Comparison of ENCODE assay signal across 14 cellular contexts in the genomic region with DNA sequence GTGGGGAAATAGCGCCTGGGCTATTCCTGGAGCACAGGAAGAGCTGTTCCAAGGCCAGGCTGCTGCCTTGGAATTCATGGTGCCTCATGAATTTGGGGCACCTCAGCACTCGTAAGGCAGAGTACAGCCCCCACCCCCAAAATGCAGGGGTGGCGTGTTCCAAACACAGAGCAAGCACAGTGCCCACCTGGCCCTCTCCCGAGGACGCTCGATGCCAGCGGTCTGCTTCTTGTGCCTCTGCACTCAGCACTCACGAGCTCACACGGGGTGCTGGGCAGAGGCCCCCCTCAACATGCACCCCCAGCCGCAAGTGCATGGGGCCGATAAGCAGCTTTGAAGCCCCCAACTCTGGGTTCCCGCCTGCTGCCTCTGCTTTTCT.
DNase-seq lines count a peak whose midpoint lies in the region; ATAC-seq, FAIRE-seq and TF ChIP-seq lines count a peak whose summit lies in the region.
"Had no signal": no experiment of that assay in that cellular context is flagged by ENCODE, and none has a peak within 500 bp of the region (broad histone marks: within the 10 kb centered on the region; RNA-seq: fewer than 3 reads in every experiment).

No MANE protein-coding gene starts in this region.

- H3K36me3 ChIP-seq in ascending aorta (peaks cover 21 to 28% of the 10 kb centered on the region in 2 donors), hepatocyte (replicated peaks; ENCODE audit: insufficient read depth, low read depth) (no peaks in the 10 kb centered on the region), spleen (peaks cover 0 to 96% (median 26%) of the 10 kb centered on the region in 6 donors)

- peak overlapping the region; percentile 34 to 54 for H3K4me3 ChIP-seq in ascending aorta
- H3K4me3 ChIP-seq in hepatocyte = no peak overlapping the region
- no peak overlapping the region for H3K4me3 ChIP-seq in spleen

- no peak for ATAC-seq in GM18519 (IDR thresholded peaks at IDR 0.05; ENCODE audit: low FRiP score, unreplicated experiment)
- ATAC-seq: activated T-cell treated with anti-CD3 and anti-CD28 coated beads, Interleukin-2, amount 50 U/mL, for 72 hours had no signal

- H3K4me2 ChIP-seq in hepatocyte = no peak overlapping the region

- H2AFZ ChIP-seq in hepatocyte = no peak overlapping the region

- no peak for TF ChIP-seq CTCF in GM20000 (IDR thresholded peaks at IDR 0.05; ENCODE audit: extremely low read depth, missing control alignments)
- no peak for TF ChIP-seq CTCF in ascending aorta (IDR thresholded peaks at IDR 0.05)
- TF ChIP-seq CTCF in hepatocyte (IDR thresholded peaks at IDR 0.05; ENCODE audit: poor library complexity) = no peak
- TF ChIP-seq CTCF in spleen (IDR thresholded peaks at IDR 0.05 in 8 of 11, conservative IDR thresholded peaks at IDR 0.05 in 3 of 11) = no peak

- DNase-seq in GM20000 (ENCODE audit: low spot score) = peak; percentile 10
- DNase-seq in ascending aorta (ENCODE audit: low spot score in 2 of 2) = no peak
- no peak for DNase-seq in hepatocyte (ENCODE audit: low spot score)
- peak; percentile 67 for DNase-seq in spleen
- no peak for DNase-seq in urothelium cell line (ENCODE audit: low spot score)
- no peak for DNase-seq in DMS53 (lab: John Stamatoyannopoulos, UW)
- DNase-seq in NCI-H2196 (lab: John Stamatoyannopoulos, UW; ENCODE audit: unreplicated experiment) = no peak
- DNase-seq: activated CD4-positive, alpha-beta T cell treated with anti-CD3 and anti-CD28 coated beads, Interleukin-2, amount 50 U/mL, for 48 hours; activated T-cell treated with anti-CD3 and anti-CD28 coated beads, Interleukin-2, amount 50 U/mL, for 72 hours; NCI-H187; NK-92 treated with Interleukin-12 subunit alpha and Interleukin-12 subunit beta, amount 100 ng/mL, for 24 hours; RPMI8226 had no signal

- H3K4me1 ChIP-seq in ascending aorta = peaks cover 35 to 66% of the 10 kb centered on the region in 2 donors
- no peaks in the 10 kb centered on the region for H3K4me1 ChIP-seq in hepatocyte (ENCODE audit: insufficient read depth)
- H3K4me1 ChIP-seq in spleen = peaks cover 5 to 85% (median 40%) of the 10 kb centered on the region in 6 donors

- peaks cover 20% of the 10 kb centered on the region for H4K20me1 ChIP-seq in hepatocyte (ENCODE audit: insufficient read depth, poor library complexity, severe bottlenecking)

- no peaks in the 10 kb centered on the region for H3K9me3 ChIP-seq in ascending aorta
- H3K9me3 ChIP-seq in hepatocyte (ENCODE audit: low read depth) = no peaks in the 10 kb centered on the region
- H3K9me3 ChIP-seq in spleen = no peaks in the 10 kb centered on the region

- H3K27me3 ChIP-seq in ascending aorta (no peaks in the 10 kb centered on the region), hepatocyte (no peaks in the 10 kb centered on the region), spleen (replicated peaks in 1 of 7) (no peaks in the 10 kb centered on the region)

- H3K79me2 ChIP-seq in hepatocyte = peaks cover 44% of the 10 kb centered on the region

- TF ChIP-seq POLR2A in spleen (IDR thresholded peaks at IDR 0.05) = no peak

- peak overlapping the region; percentile 94 to 98 for H3K27ac ChIP-seq in ascending aorta
- H3K27ac ChIP-seq in hepatocyte = peak overlapping the region; percentile 48
- peak overlapping the region in 1 of 8 donors; percentile 26 for H3K27ac ChIP-seq in spleen

- no peak for FAIRE-seq in urothelium cell line (lab: Jason Lieb, UNC)
- FAIRE-seq: endometrium had no signal

- intact Hi-C loops in ascending aorta (cut with DNase I) = no loop called here
- intact Hi-C loops in spleen (cut with DNase I; ENCODE audit: low total_unique reads) = no loop called here

- H3K9me2 ChIP-seq in hepatocyte (replicated peaks; ENCODE audit: insufficient read depth) = no peaks in the 10 kb centered on the region

- 97% methylated on average over 12 of the region's 12 CpGs for WGBS in hepatocyte (ENCODE audit: low lambda C conversion rate, missing lambda C conversion rate)
- WGBS in spleen, 5 donors = 80 to 98% (median 85%) methylated on average over 7 to 12 of the region's 12 CpGs

Comparison
In these comparisons a context has a peak if more than half of its experiments do, and no peak if none do; other contexts are left out.
1. DNase-seq: peak in GM20000 (single experiment) and spleen (single experiment); none in ascending aorta (0 of 2), hepatocyte (single experiment), urothelium cell line (single experiment), DMS53 (single experiment) and NCI-H2196 (single experiment).
2. H3K4me3 ChIP-seq: peak in ascending aorta (2 of 2); none in hepatocyte (single experiment) and spleen (0 of 8).